ENCODE assay signal across 8 cellular contexts in the genomic region with DNA sequence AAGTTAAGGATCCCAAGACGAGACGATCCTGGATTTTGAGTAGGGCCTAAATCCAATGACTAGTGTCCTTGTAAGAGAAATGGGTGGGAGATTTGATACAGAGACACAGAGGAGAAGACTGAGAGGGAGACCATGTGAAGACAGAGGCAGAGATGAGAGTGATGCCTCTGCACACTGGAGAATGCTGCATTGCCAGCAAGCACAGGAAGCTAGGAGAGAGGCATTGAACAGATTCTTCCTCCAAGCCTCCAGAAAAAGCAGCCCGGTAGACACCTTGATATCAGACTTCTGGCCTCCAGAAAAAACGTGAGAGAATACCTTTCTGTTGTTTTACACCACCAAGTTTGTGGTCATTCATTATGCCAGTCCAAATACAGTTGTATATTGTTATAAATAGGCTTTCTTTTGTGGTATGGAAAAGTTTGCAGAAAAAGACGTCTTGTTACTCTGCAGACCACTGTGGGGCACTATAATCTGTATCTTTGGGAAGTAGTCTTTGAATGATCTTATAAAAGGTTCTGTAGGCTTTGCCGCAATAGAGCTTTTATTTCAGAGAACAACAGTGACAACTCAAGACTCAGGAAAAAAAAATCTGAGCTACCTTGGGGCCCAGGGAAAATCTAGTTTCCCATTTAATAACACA. TPM values are rescaled to one million over a fixed set of nuclear protein-coding genes. Genes with fewer than 3 reads are reported as not detected.
DNase-seq lines count a peak whose midpoint lies in the region; ATAC-seq, FAIRE-seq and TF ChIP-seq lines count a peak whose summit lies in the region.

No MANE protein-coding gene starts in this region.

- no peaks in the 10 kb centered on the region for H3K36me3 ChIP-seq in ascending aorta
- no peaks in the 10 kb centered on the region for H3K36me3 ChIP-seq in HepG2 (replicated peaks in 1 of 2; ENCODE audit: control insufficient read depth in 1 of 2, insufficient read depth in 2 of 2, low read length in 2 of 2)

- peak; percentile 40 for DNase-seq in HFFc6
- DNase-seq in ascending aorta (ENCODE audit: low spot score in 2 of 2): no peak
- peak; percentile 38 for DNase-seq in HepG2 (ENCODE audit: low spot score)
- no peak for DNase-seq in stimulated activated naive CD4-positive, alpha-beta T cell treated with Interleukin-2 at 50 U/mL for 16 hours (lab: John Stamatoyannopoulos, UW)

- H3K9me3 Mint-ChIP-seq in HFFc6: no peaks in the 10 kb centered on the region

- no peaks in the 10 kb centered on the region for H3K79me2 ChIP-seq in HepG2 (ENCODE audit: insufficient read depth, low read length)

- intact Hi-C loops in ascending aorta (cut with DNase I) (loop anchor here (5.0 kb wide), 1 partner anchor 1357 kb away; no protein-coding TSS in a partner anchor), HepG2 (cut with micrococcal nuclease; ENCODE audit: unreplicated experiment) (loop anchor here (2.0 to 5.0 kb wide), 2 partner anchors 131 to 277 kb away; no protein-coding TSS in a partner anchor)

- H2AFZ ChIP-seq in HepG2 (ENCODE audit: low read length): peak overlapping the region; percentile 20

- H3K27me3 Mint-ChIP-seq in HFFc6 (ENCODE audit: insufficient read depth): no peaks in the 10 kb centered on the region; the same call in none of the 2 replicates

- H3K27ac Mint-ChIP-seq in HFFc6: no peak overlapping the region

- H3K4me1 ChIP-seq in ascending aorta (no peaks in the 10 kb centered on the region), HepG2 (ENCODE audit: insufficient read depth, low read length) (peaks cover 13% of the 10 kb centered on the region; the same call in 1 of the 2 replicates)

- peak overlapping the region; percentile 61 for H3K4me3 Mint-ChIP-seq in HFFc6

- WGBS in HepG2 (ENCODE audit: low lambda C conversion rate): 29% methylated on average over 6 of the region's 6 CpGs

- H4K20me1 ChIP-seq in HepG2 (ENCODE audit: insufficient read depth, low read length): no peaks in the 10 kb centered on the region

- BruUV-seq in HepG2 (replicated peaks; lab: Mats Ljungman, UMichigan): no TSS peak

- CTCF ChIA-PET in HepG2 (lab: Yijun Ruan, JAX; ENCODE audit: low intra/inter-chr PET ratio, low total read pairs): no interaction called here

- H3K27ac ChIP-seq in C4-2B (no peak overlapping the region), ascending aorta (no peak overlapping the region), HepG2 (ENCODE audit: extremely low read length, insufficient read depth, low read length) (no peak overlapping the region)

- TF ChIP-seq EP300 in HepG2 (IDR thresholded peaks at IDR 0.05; ENCODE audit: low read depth in 2 of 2, low read length in 2 of 2) (no peak), HepG2 (CRISPR knock-in tag; IDR thresholded peaks at IDR 0.05; ENCODE audit: borderline replicate concordance) (no peak)

- H3K4me3 ChIP-seq in ascending aorta: peak overlapping the region in 1 of 2 donors; percentile 44
- no peak overlapping the region for H3K4me3 ChIP-seq in HepG2 (replicated peaks in 1 of 3; ENCODE audit: insufficient read depth in 1 of 3, low read depth in 2 of 3, low read length in 3 of 3)

- TF ChIP-seq RAD21 in HepG2 (CRISPR knock-in tag; IDR thresholded peaks at IDR 0.05): no peak

- H3K36me3 Mint-ChIP-seq in HFFc6 (ENCODE audit: low read depth): no peaks in the 10 kb centered on the region

- H3K9me3 ChIP-seq in ascending aorta (no peaks in the 10 kb centered on the region), HepG2 (ENCODE audit: low read length) (no peaks in the 10 kb centered on the region)

- H3K4me1 Mint-ChIP-seq in HFFc6 (ENCODE audit: low read depth): peaks cover 21% of the 10 kb centered on the region

- POLR2A ChIA-PET in HepG2 (lab: Yijun Ruan, JAX): interaction anchor here (1.2 kb wide), 1 partner anchor 11 kb away, joined by 3 read pairs; no protein-coding TSS in a partner anchor

- H3K27me3 ChIP-seq in ascending aorta (no peaks in the 10 kb centered on the region), HepG2 (ENCODE audit: control insufficient read depth in 1 of 2, insufficient read depth in 2 of 2, low read length in 2 of 2) (no peaks in the 10 kb centered on the region)

- H3K9ac ChIP-seq in HepG2 (ENCODE audit: insufficient read depth, low read depth, low read length): no peak overlapping the region

- ATAC-seq in HepG2: peak; percentile 79
- ATAC-seq in HG02884 (IDR thresholded peaks at IDR 0.05; ENCODE audit: unreplicated experiment): no peak
- ATAC-seq in GM18511 (IDR thresholded peaks at IDR 0.05; ENCODE audit: unreplicated experiment): no peak
- no peak for ATAC-seq in GM18517 (IDR thresholded peaks at IDR 0.05; ENCODE audit: unreplicated experiment)

- TF ChIP-seq POLR2A in HepG2 (IDR thresholded peaks at IDR 0.05; ENCODE audit: insufficient read depth in 1 of 2, low read depth in 2 of 2, low read length in 2 of 2): no peak

- FAIRE-seq in HepG2 (lab: Jason Lieb, UNC): no peak

- H3K4me2 ChIP-seq in HepG2 (ENCODE audit: low read depth, low read length): peak overlapping the region; percentile 37

- in situ Hi-C loops in HepG2 (cut with HindIII; ENCODE audit: extremely low pct_ligation_motif_present, low pct_unique_long_range_greater_than_20kb): loop anchor here (25.0 kb wide), 1 partner anchor 1362 kb away; no protein-coding TSS in a partner anchor

- TF ChIP-seq CTCF in C4-2B (conservative IDR thresholded peaks at IDR 0.05): peak; percentile 78
- peak; percentile 68 for TF ChIP-seq CTCF in HFFc6 (IDR thresholded peaks at IDR 0.05)
- TF ChIP-seq CTCF in ascending aorta (IDR thresholded peaks at IDR 0.05): peak in 2 of 3 experiments; percentile 34 to 52
- peak; percentile 64 for TF ChIP-seq CTCF in HepG2 (CRISPR knock-in tag; IDR thresholded peaks at IDR 0.05)

TF ChIP-seq in HepG2, 621 proteins besides CTCF, POLR2A, EP300 and RAD21 (continues in another document):
- TF ChIP-seq ZKSCAN8 (CRISPR knock-in tag; IDR thresholded peaks at IDR 0.05; ENCODE audit: borderline replicate concordance) (no peak), SMC3 (IDR thresholded peaks at IDR 0.05; ENCODE audit: low read length) (peak; percentile 6; the same call in 1 of the 2 replicates), SIX1 (CRISPR knock-in tag; IDR thresholded peaks at IDR 0.05; ENCODE audit: borderline replicate concordance) (no peak), STAG1 (CRISPR knock-in tag; IDR thresholded peaks at IDR 0.05) (peak; percentile 76)

RNA-seq across cellular contexts. Expression of a gene that starts 17.9 kb away (rescaled TPM):
- 10 to 100 TPM in 5 of 6 experiments, 1 to 10 TPM in 1; 8.8 to 16.2 (median 15.1) TPM for total RNA-seq in HFFc6 (2021; fragmentation: NEBNext Ultra II Directional; extraction: Animal tissue kit (Norgen Biotek cat#: 25700))
- total RNA-seq in ascending aorta: 6.2 TPM
- 55.7 and 80.1 TPM in 2 replicates for total RNA-seq in HepG2 (2016; rRNA removed; fragmentation: Illumina TruSeq; extraction: Trizol)
- total RNA-seq in HepG2 (2016; cell fraction: cytosol; rRNA removed; fragmentation: Illumina TruSeq; extraction: Trizol; ENCODE audit: low read depth): 9.2 and 9.8 TPM in 2 replicates
- total RNA-seq in HepG2 (2016; cell fraction: insoluble cytoplasmic fraction; rRNA removed; fragmentation: Illumina TruSeq; extraction: Trizol): 55.6 and 78.6 TPM in 2 replicates
- total RNA-seq in HepG2 (2016; cell fraction: membrane; rRNA removed; fragmentation: Illumina TruSeq; extraction: Trizol): 17.3 and 19.4 TPM in 2 replicates
- 88.7 and 100 TPM in 2 replicates for total RNA-seq in HepG2 (2016; cell fraction: nucleus; rRNA removed; fragmentation: Illumina TruSeq; extraction: Trizol)
- 10.3 and 16.0 TPM in 2 replicates for polyA plus RNA-seq in HepG2 (2011; rRNA removed)
- polyA plus RNA-seq in HepG2 (2011; cell fraction: cytosol; rRNA removed): 7.9 and 8.1 TPM in 2 replicates
- polyA plus RNA-seq in HepG2 (2011; cell fraction: nucleus; rRNA removed): 13.3 and 17.4 TPM in 2 replicates
- 9.4 and 21.3 TPM in 2 replicates for polyA plus RNA-seq in HepG2 (2012)
- polyA plus RNA-seq in HepG2 (2016; cell fraction: cytosol; fragmentation: Illumina TruSeq; extraction: Trizol; ENCODE audit: low read depth): 3.6 and 3.7 TPM in 2 replicates
- 80.2 and 84.4 TPM in 2 replicates for polyA plus RNA-seq in HepG2 (2016; cell fraction: insoluble cytoplasmic fraction; fragmentation: Illumina TruSeq; extraction: Trizol; ENCODE audit: low read depth)
- polyA plus RNA-seq in HepG2 (2016; cell fraction: membrane; fragmentation: Illumina TruSeq; extraction: Trizol; ENCODE audit: low read depth): 10.4 and 10.6 TPM in 2 replicates
- polyA plus RNA-seq in HepG2 (2016; cell fraction: nucleus; fragmentation: Illumina TruSeq; extraction: Trizol; ENCODE audit: insufficient read depth, low read depth): 46.4 and 49.2 TPM in 2 replicates
- 12.9 and 24.6 TPM in 2 replicates for polyA minus RNA-seq in HepG2 (2011; rRNA and poly(A)+ RNA removed; ENCODE audit: low replicate concordance)
- 10.2 and 17.7 TPM in 2 replicates for polyA minus RNA-seq in HepG2 (2011; cell fraction: cytosol; rRNA and poly(A)+ RNA removed)
- polyA minus RNA-seq in HepG2 (2011; cell fraction: nucleus; rRNA and poly(A)+ RNA removed): 89.3 and 136 TPM in 2 replicates

Comparison
In these comparisons a context has a peak if more than half of its experiments do, and no peak if none do; other contexts are left out.
1. DNase-seq: peak in HFFc6 (single experiment) and HepG2 (single experiment); none in ascending aorta (0 of 2) and stimulated activated naive CD4-positive, alpha-beta T cell treated with Interleukin-2 at 50 U/mL for 16 hours (single experiment).
2. Peak in every context shown above with its lines, with median percentiles within 50 percentile points of each other: CTCF ChIP-seq.